19 cellular contexts compared by ENCODE assay signal in the genomic region with DNA sequence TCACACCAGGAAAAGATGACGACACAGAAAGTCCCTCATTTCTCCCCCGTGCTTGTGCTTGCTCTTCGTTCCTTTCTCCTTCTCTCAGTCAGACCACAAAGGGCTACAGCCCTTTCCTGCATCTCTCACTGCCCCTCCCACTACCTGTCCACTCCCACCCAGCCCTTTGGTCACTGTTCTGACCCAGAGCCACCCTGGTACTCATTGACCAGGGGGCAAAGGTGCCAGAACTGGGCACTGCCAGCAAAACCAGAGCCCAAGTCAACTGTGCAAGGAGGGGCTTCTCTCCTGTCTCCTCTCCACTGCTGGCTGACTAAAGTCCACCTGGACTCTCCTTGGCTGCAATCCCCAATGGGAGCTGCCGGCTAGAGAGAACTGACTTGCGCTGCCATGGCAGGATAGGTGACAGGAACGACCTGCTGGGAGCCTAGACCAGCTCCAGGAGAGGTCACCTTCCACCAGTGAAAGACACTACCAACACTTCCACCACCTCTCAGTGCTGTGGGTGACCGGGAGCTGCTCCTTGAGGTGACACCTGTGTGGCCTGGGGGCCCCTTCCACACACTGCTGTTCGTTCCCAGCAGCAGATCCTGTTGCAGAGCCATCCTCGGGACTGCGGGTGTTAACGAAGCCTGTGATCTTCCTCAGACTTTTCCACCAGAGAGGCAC. TPM values are rescaled to one million over a fixed set of nuclear protein-coding genes. Genes with fewer than 3 reads are reported as not detected.
DNase-seq lines count a peak whose midpoint lies in the region; ATAC-seq, FAIRE-seq and TF ChIP-seq lines count a peak whose summit lies in the region.
"Had no signal": no experiment of that assay in that cellular context is flagged by ENCODE, and none has a peak within 500 bp of the region (broad histone marks: within the 10 kb centered on the region; RNA-seq: fewer than 3 reads in every experiment).

No MANE protein-coding gene starts in this region.

- H2AK5ac ChIP-seq in trophoblast cell (ENCODE audit: low read length) = no peak overlapping the region

- no peak overlapping the region for H4K12ac ChIP-seq in trophoblast cell (ENCODE audit: low read depth, low read length)

- no peak overlapping the region for H3K23ac ChIP-seq in trophoblast cell (ENCODE audit: low read length)

- peak overlapping the region; percentile 22; the same call in 1 of the 2 replicates for H3K27ac ChIP-seq in OCI-LY3 (ENCODE audit: low read length)
- H3K27ac ChIP-seq in duodenal mucosa (ENCODE audit: low read depth, low read length) = peak overlapping the region; percentile 68
- peak overlapping the region; percentile 92 to 98 for H3K27ac ChIP-seq in small intestine (ENCODE audit: low read depth in 1 of 2, low read length in 1 of 2)
- H3K27ac ChIP-seq in trophoblast cell (ENCODE audit: low read depth, low read length) = no peak overlapping the region
- H3K27ac ChIP-seq: C4-2B, KMS-11 had no signal

- H4K91ac ChIP-seq in trophoblast cell (ENCODE audit: low read depth, low read length) = no peak overlapping the region

- H4K8ac ChIP-seq in trophoblast cell (ENCODE audit: low read depth, low read length) = no peak overlapping the region

- H3K9ac ChIP-seq in OCI-LY3 (ENCODE audit: low read length) (peak overlapping the region; percentile 33; the same call in 1 of the 2 replicates), duodenal mucosa (ENCODE audit: low read depth in 1 of 2, low read length in 2 of 2) (peak overlapping the region; percentile 34 to 35), trophoblast cell (ENCODE audit: low read length) (no peak overlapping the region)
- H3K9ac ChIP-seq: KMS-11 had no signal

- no peaks in the 10 kb centered on the region for H3K79me1 ChIP-seq in trophoblast cell (ENCODE audit: low read length)

- H2BK120ac ChIP-seq in trophoblast cell (ENCODE audit: insufficient read depth, low read length, poor library complexity) = no peak overlapping the region

- peaks cover 39% of the 10 kb centered on the region for H3K4me1 ChIP-seq in OCI-LY3 (ENCODE audit: low read length)
- H3K4me1 ChIP-seq in duodenal mucosa (ENCODE audit: control insufficient read depth in 1 of 2, insufficient read depth in 2 of 2, low read length in 2 of 2) = peaks cover 33 to 34% of the 10 kb centered on the region in 2 donors
- H3K4me1 ChIP-seq in small intestine (ENCODE audit: control insufficient read depth in 2 of 2, insufficient read depth in 1 of 2, low read depth in 1 of 2, low read length in 1 of 2) = peaks cover 3 to 6% of the 10 kb centered on the region in 2 donors
- H3K4me1 ChIP-seq in trophoblast cell (ENCODE audit: control insufficient read depth in 1 of 2, insufficient read depth in 2 of 2, low read length in 2 of 2) = no peaks in the 10 kb centered on the region

- H3K27me3 ChIP-seq in OCI-LY3 (ENCODE audit: low read depth, low read length) (no peaks in the 10 kb centered on the region), duodenal mucosa (ENCODE audit: control insufficient read depth in 1 of 2, insufficient read depth in 2 of 2, low read length in 2 of 2) (no peaks in the 10 kb centered on the region), small intestine (ENCODE audit: control insufficient read depth in 2 of 2, insufficient read depth in 2 of 2, low read length in 2 of 2) (no peaks in the 10 kb centered on the region), trophoblast cell (ENCODE audit: insufficient read depth, low read length) (no peaks in the 10 kb centered on the region)

- DNase-seq in mucosa of gallbladder (ENCODE audit: low spot score) = peak; percentile 79
- DNase-seq in small intestine = peak; percentile 94
- no peak for DNase-seq in trophoblast cell
- no peak for DNase-seq in NCI-H226
- no peak for DNase-seq in activated CD4-positive, alpha-beta T cell treated with anti-CD3 and anti-CD28 coated beads for 1 hour
- DNase-seq: GOT3, NCI-H1048, NCI-H146, NCI-H2081 treated with DMSO at 0.1 percent for 48 hours, NCI-H524, SHP77 treated with DMSO at 0.1 percent for 48 hours had no signal

- H3K36me3 ChIP-seq in OCI-LY3 (replicated peaks; ENCODE audit: low read depth, low read length) (no peaks in the 10 kb centered on the region), duodenal mucosa (ENCODE audit: control insufficient read depth in 1 of 2, insufficient read depth in 2 of 2, low read length in 2 of 2) (no peaks in the 10 kb centered on the region), small intestine (ENCODE audit: control insufficient read depth in 2 of 2, insufficient read depth in 2 of 2, low read length in 2 of 2) (no peaks in the 10 kb centered on the region), trophoblast cell (ENCODE audit: control insufficient read depth in 1 of 2, insufficient read depth in 2 of 2, low read length in 2 of 2) (no peaks in the 10 kb centered on the region)

- H3K4me2 ChIP-seq in OCI-LY3 (ENCODE audit: low read length) (peak overlapping the region; percentile 63), trophoblast cell (ENCODE audit: low read length) (no peak overlapping the region)
- H3K4me2 ChIP-seq: KMS-11 had no signal

- no peak overlapping the region for H3K14ac ChIP-seq in trophoblast cell (ENCODE audit: low read length)

- no peak for FAIRE-seq in small intestine (lab: Jason Lieb, UNC)
- FAIRE-seq: GM12892 had no signal

- no peak overlapping the region for H3K18ac ChIP-seq in trophoblast cell (ENCODE audit: low read length)

- no peak for ATAC-seq in GM21526 (IDR thresholded peaks at IDR 0.05; ENCODE audit: low FRiP score, unreplicated experiment)

- no peaks in the 10 kb centered on the region for H3K9me3 ChIP-seq in OCI-LY3 (ENCODE audit: insufficient read depth, low read length)
- H3K9me3 ChIP-seq in duodenal mucosa (ENCODE audit: control insufficient read depth in 1 of 2, low read length in 2 of 2) = no peaks in the 10 kb centered on the region
- no peaks in the 10 kb centered on the region for H3K9me3 ChIP-seq in small intestine (ENCODE audit: control insufficient read depth, low read depth)
- H3K9me3 ChIP-seq in trophoblast cell (ENCODE audit: insufficient read depth, low read depth, low read length) = no peaks in the 10 kb centered on the region

- H3K79me2 ChIP-seq in OCI-LY3 (ENCODE audit: low read length) = no peaks in the 10 kb centered on the region
- H3K79me2 ChIP-seq in trophoblast cell (ENCODE audit: control insufficient read depth, insufficient read depth, low read length, poor library complexity) = no peaks in the 10 kb centered on the region

- 33 to 67% (median 48%) methylated on average over 11 of the region's 11 CpGs for WGBS in small intestine, 3 donors
- no CpG with 5 or more reads among the region's 11 CpGs for WGBS in trophoblast cell (ENCODE audit: extremely low coverage, insufficient coverage, insufficient read length)

- H4K20me1 ChIP-seq in OCI-LY3 (ENCODE audit: insufficient read depth, low read length) = no peaks in the 10 kb centered on the region

- no peak for TF ChIP-seq CTCF in OCI-LY3 (IDR thresholded peaks at IDR 0.05; ENCODE audit: low read depth, low read length)

- H3K4me3 ChIP-seq in OCI-LY3 (ENCODE audit: low read length) (peak overlapping the region; percentile 5; the same call in 1 of the 2 replicates), duodenal mucosa (ENCODE audit: low read depth in 1 of 2, low read length in 2 of 2) (peak overlapping the region; percentile 10 to 13), small intestine (ENCODE audit: low read depth in 1 of 2, low read length in 2 of 2) (no peak overlapping the region), trophoblast cell (ENCODE audit: low read depth, low read length) (no peak overlapping the region)

- no peak overlapping the region for H2BK5ac ChIP-seq in trophoblast cell (ENCODE audit: low read depth, low read length, poor library complexity)

- H2AFZ ChIP-seq in OCI-LY3 (ENCODE audit: low read depth, low read length) = peak overlapping the region; percentile 67
- H2AFZ ChIP-seq in trophoblast cell (ENCODE audit: insufficient read depth, low read length, poor library complexity) = no peak overlapping the region

- no peak overlapping the region for H2BK12ac ChIP-seq in trophoblast cell (ENCODE audit: low read length)

- H3K4ac ChIP-seq in trophoblast cell (ENCODE audit: low read depth, low read length) = no peak overlapping the region

RNA-seq across cellular contexts. Expression of a gene that starts 32.8 kb away (rescaled TPM):
- total RNA-seq in mucosa of gallbladder = 2.2 TPM
- polyA plus RNA-seq in small intestine = 1 to 10 TPM in 1 of 3 donors, under 1 TPM in 1, not detected in 1; 0.45 to 1.4 TPM
- not detected in 2 replicates for polyA plus RNA-seq in trophoblast cell (2013)
- total RNA-seq: Daoy, M059J had no signal

RNA-seq across cellular contexts. Expression of a gene that starts 41.1 kb away (rescaled TPM):
- total RNA-seq in mucosa of gallbladder = not detected
- under 1 TPM in 1 of 3 donors, not detected in 2; 0.34 TPM for polyA plus RNA-seq in small intestine
- polyA plus RNA-seq in trophoblast cell (2013) = not detected in 2 replicates
- total RNA-seq: Daoy, M059J had no signal

RNA-seq across cellular contexts. Expression of a gene that starts 52.2 kb away (rescaled TPM):
- total RNA-seq in mucosa of gallbladder = 242 TPM
- polyA plus RNA-seq in small intestine = 10 to 100 TPM; 39.6 to 44.1 (median 43.0) TPM
- 0.89 and 1.0 TPM in 2 replicates for polyA plus RNA-seq in trophoblast cell (2013)
- total RNA-seq: M059J had no signal

Comparison
In these comparisons a context has a peak if more than half of its experiments do, and no peak if none do; other contexts are left out.
1. H3K4me3 ChIP-seq: peak in OCI-LY3 (single experiment) and duodenal mucosa (2 of 2); none in small intestine (0 of 2) and trophoblast cell (single experiment).
2. DNase-seq: peak in mucosa of gallbladder (single experiment) and small intestine (single experiment); none in trophoblast cell (0 of 2), NCI-H226 (single experiment) and activated CD4-positive, alpha-beta T cell treated with anti-CD3 and anti-CD28 coated beads for 1 hour (single experiment).